In genomic region chr2:137847443-137847842, GRCh38 we compare ENCODE assay signal across 21 cellular contexts.
"Had no signal": no experiment of that assay in that cellular context is flagged by ENCODE, and none has a peak within 500 bp of the region (broad histone marks: within the 10 kb centered on the region; RNA-seq: fewer than 3 reads in every experiment).

No MANE protein-coding gene starts in this region.

- H3K36me3 Mint-ChIP-seq: activated naive CD8-positive, alpha-beta T cell treated with anti-CD3 and anti-CD28 coated beads, Interleukin-2, amount 10 ng/mL, durations not matched to agents 7 days and 5 days had no signal

- ATAC-seq: activated CD8-positive, alpha-beta T cell treated with anti-CD3 and anti-CD28 coated beads for 36 hours; effector memory CD8-positive, alpha-beta T cell; stimulated activated naive CD8-positive, alpha-beta T cell treated with anti-CD3 and anti-CD28 coated beads, Interleukin-15, Interleukin-2, amounts not matched to agents 100 U/mL and 50 U/mL, for 24 hours had no signal

- H3K4me3 Mint-ChIP-seq: activated CD4-positive, alpha-beta T cell treated with anti-CD3 and anti-CD28 coated beads, Interleukin-2, amount 10 ng/mL, durations not matched to agents 24 days and 14 days; activated CD8-positive, alpha-beta T cell treated with anti-CD3 and anti-CD28 coated beads for 36 hours; activated naive CD8-positive, alpha-beta T cell treated with anti-CD3 and anti-CD28 coated beads, Interleukin-2, amount 10 ng/mL, durations not matched to agents 7 days and 5 days; activated T-cell treated with anti-CD3 and anti-CD28 coated beads, Interleukin-2, amount 50 U/mL, for 24 hours; effector memory CD8-positive, alpha-beta T cell; neural crest cell had no signal

- H3K27me3 Mint-ChIP-seq: activated CD4-positive, alpha-beta T cell treated with anti-CD3 and anti-CD28 coated beads, Interleukin-2, amount 10 ng/mL, durations not matched to agents 24 days and 14 days; activated naive CD8-positive, alpha-beta T cell treated with anti-CD3 and anti-CD28 coated beads, Interleukin-2, amount 10 ng/mL, durations not matched to agents 7 days and 5 days; progenitor cell of endocrine pancreas had no signal

- DNase-seq: activated CD4-positive, alpha-beta T cell treated with anti-CD3 and anti-CD28 coated beads, Interleukin-2, amount 10 ng/mL, durations not matched to agents 24 days and 14 days; activated CD4-positive, CD25-positive, alpha-beta regulatory T cell; activated CD8-positive, alpha-beta T cell treated with anti-CD3 and anti-CD28 coated beads for 36 hours; activated naive CD4-positive, alpha-beta T cell treated with Interleukin-2 at 50 U/mL for 16 hours; activated naive CD8-positive, alpha-beta T cell treated with anti-CD3 and anti-CD28 coated beads, Interleukin-2, amount 10 ng/mL, durations not matched to agents 7 days and 5 days; activated T-cell treated with anti-CD3 and anti-CD28 coated beads, Interleukin-2, amount 50 U/mL, for 24 hours; amygdala; caudate nucleus; effector memory CD8-positive, alpha-beta T cell; hypothalamus; kidney; left ventricle myocardium inferior; stimulated activated CD4-positive, alpha-beta T cell treated with anti-CD3 and anti-CD28 coated beads, Interleukin-2, amount 100 ng/mL, for 24 hours; stimulated activated naive CD8-positive, alpha-beta T cell treated with anti-CD3 and anti-CD28 coated beads, Interleukin-15, Interleukin-2, amounts not matched to agents 100 U/mL and 50 U/mL, for 24 hours; substantia nigra; T1000; tibial artery had no signal

- H3K4me3 ChIP-seq: left ventricle myocardium inferior, right atrium auricular region, tibial artery had no signal

- H3K4me1 ChIP-seq: left ventricle myocardium inferior, right atrium auricular region, tibial artery had no signal

- H3K27ac Mint-ChIP-seq: activated CD4-positive, alpha-beta T cell treated with anti-CD3 and anti-CD28 coated beads, Interleukin-2, amount 10 ng/mL, durations not matched to agents 24 days and 14 days; activated CD8-positive, alpha-beta T cell treated with anti-CD3 and anti-CD28 coated beads for 36 hours; activated naive CD8-positive, alpha-beta T cell treated with anti-CD3 and anti-CD28 coated beads, Interleukin-2, amount 10 ng/mL, durations not matched to agents 7 days and 5 days; activated T-cell treated with anti-CD3 and anti-CD28 coated beads, Interleukin-2, amount 50 U/mL, for 24 hours; activated T-helper 2 cell treated with anti-CD3 and anti-CD28 coated beads, Interferon-gamma antibody, Interleukin-2, Interleukin-4, amounts not matched to agents 10 μg/mL and 5 μg/mL and 100 μg/mL, durations not matched to agents 14 hours and 24 hours and 36 hours; effector memory CD8-positive, alpha-beta T cell; progenitor cell of endocrine pancreas had no signal

- H3K27me3 ChIP-seq: right atrium auricular region, tibial artery had no signal

- H3K27ac ChIP-seq: left ventricle myocardium inferior, right atrium auricular region, tibial artery had no signal

- H3K4me1 Mint-ChIP-seq: activated CD4-positive, alpha-beta T cell treated with anti-CD3 and anti-CD28 coated beads, Interleukin-2, amount 10 ng/mL, durations not matched to agents 24 days and 14 days; activated naive CD8-positive, alpha-beta T cell treated with anti-CD3 and anti-CD28 coated beads, Interleukin-2, amount 10 ng/mL, durations not matched to agents 7 days and 5 days; neural crest cell had no signal

- H3K9me3 Mint-ChIP-seq: activated CD4-positive, alpha-beta T cell treated with anti-CD3 and anti-CD28 coated beads, Interleukin-2, amount 10 ng/mL, durations not matched to agents 24 days and 14 days; activated CD8-positive, alpha-beta T cell treated with anti-CD3 and anti-CD28 coated beads for 36 hours; activated naive CD8-positive, alpha-beta T cell treated with anti-CD3 and anti-CD28 coated beads, Interleukin-2, amount 10 ng/mL, durations not matched to agents 7 days and 5 days; activated T-cell treated with anti-CD3 and anti-CD28 coated beads, Interleukin-2, amount 50 U/mL, for 24 hours; activated T-helper 2 cell treated with anti-CD3 and anti-CD28 coated beads, Interferon-gamma antibody, Interleukin-2, Interleukin-4, amounts not matched to agents 10 μg/mL and 5 μg/mL and 100 μg/mL, durations not matched to agents 14 hours and 24 hours and 36 hours; effector memory CD8-positive, alpha-beta T cell; neural crest cell had no signal

- H3K36me3 ChIP-seq: left ventricle myocardium inferior, right atrium auricular region, tibial artery had no signal
